ENCODE assay signal across 8 cellular contexts in genomic region chr13:113562085-113562749, GRCh38. TPM values are rescaled to one million over a fixed set of nuclear protein-coding genes. Genes with fewer than 3 reads are reported as not detected.
DNase-seq lines count a peak whose midpoint lies in the region; ATAC-seq and TF ChIP-seq lines count a peak whose summit lies in the region.

No MANE protein-coding gene starts in this region.

- H3K27ac Mint-ChIP-seq in activated naive CD8-positive, alpha-beta T cell treated with anti-CD3 and anti-CD28 coated beads, Interleukin-2, amount 10 ng/mL, durations not matched to agents 7 days and 5 days = no peak overlapping the region

- H3K9me3 ChIP-seq in parathyroid adenoma (ENCODE audit: control insufficient read depth, low read length) = no peaks in the 10 kb centered on the region

- POLR2A ChIA-PET in activated naive CD8-positive, alpha-beta T cell treated with anti-CD3 and anti-CD28 coated beads, Interleukin-2, amount 10 ng/mL, durations not matched to agents 7 days and 5 days (lab: Charles Lee) = interaction anchor here (0.8 kb wide), 1 partner anchor 48 kb away, joined by 3 read pairs; no protein-coding TSS in a partner anchor

- H3K36me3 Mint-ChIP-seq in activated naive CD8-positive, alpha-beta T cell treated with anti-CD3 and anti-CD28 coated beads, Interleukin-2, amount 10 ng/mL, durations not matched to agents 7 days and 5 days = no peaks in the 10 kb centered on the region

- H3K79me2 ChIP-seq in parathyroid adenoma = no peaks in the 10 kb centered on the region

- H3K4me3 Mint-ChIP-seq in activated naive CD8-positive, alpha-beta T cell treated with anti-CD3 and anti-CD28 coated beads, Interleukin-2, amount 10 ng/mL, durations not matched to agents 7 days and 5 days = no peak overlapping the region

- peak; percentile 79 for ATAC-seq in activated naive CD8-positive, alpha-beta T cell treated with anti-CD3 and anti-CD28 coated beads, Interleukin-2, amount 10 ng/mL, durations not matched to agents 7 days and 5 days (ENCODE audit: low read depth)
- peak; percentile 89 for ATAC-seq in Right ventricle myocardium superior (ENCODE audit: poor library complexity)

- peaks cover 12% of the 10 kb centered on the region for H3K27me3 Mint-ChIP-seq in activated naive CD8-positive, alpha-beta T cell treated with anti-CD3 and anti-CD28 coated beads, Interleukin-2, amount 10 ng/mL, durations not matched to agents 7 days and 5 days

- H2AFZ ChIP-seq in parathyroid adenoma = no peak overlapping the region

- peaks cover 2% of the 10 kb centered on the region for H3K4me1 Mint-ChIP-seq in activated naive CD8-positive, alpha-beta T cell treated with anti-CD3 and anti-CD28 coated beads, Interleukin-2, amount 10 ng/mL, durations not matched to agents 7 days and 5 days

- no peaks in the 10 kb centered on the region for H3K27me3 ChIP-seq in parathyroid adenoma (ENCODE audit: control insufficient read depth, insufficient read depth, low read length)

- H3K4me3 ChIP-seq in parathyroid adenoma (ENCODE audit: low read depth, low read length) = no peak overlapping the region

- in situ Hi-C loops in G401 (cut with HindIII; ENCODE audit: low sequenced_read_pairs) = no loop called here

- H3K4me2 ChIP-seq in parathyroid adenoma (ENCODE audit: low read length) = no peak overlapping the region

- peak; percentile 54 for TF ChIP-seq CTCF in parathyroid adenoma (IDR thresholded peaks at IDR 0.05)

- no peaks in the 10 kb centered on the region for H3K9me3 Mint-ChIP-seq in activated naive CD8-positive, alpha-beta T cell treated with anti-CD3 and anti-CD28 coated beads, Interleukin-2, amount 10 ng/mL, durations not matched to agents 7 days and 5 days

- DNase-seq in G401 (ENCODE audit: low spot score) (peak; percentile 92), HUDEP-2 (lab: John Stamatoyannopoulos, UW; ENCODE audit: unreplicated experiment in 76 of 76) (peak in 47 of 76 experiments; percentile 2 to 60 (median 36)), OCI-M1 (lab: John Stamatoyannopoulos, UW) (peak; percentile 76), Right ventricle myocardium superior (peak; percentile 71), GOT3 (lab: John Stamatoyannopoulos, UW) (no peak)
- peak; percentile 59 for DNase-seq in activated naive CD8-positive, alpha-beta T cell treated with anti-CD3 and anti-CD28 coated beads, Interleukin-2, amount 10 ng/mL, durations not matched to agents 7 days and 5 days
- no peak for DNase-seq in effector CD4-positive, alpha-beta T cell

- intact Hi-C loops in Right ventricle myocardium superior (cut with DNase I) = loop anchor here (5.0 kb wide), 1 partner anchor 105 kb away; no protein-coding TSS in a partner anchor

- H3K27ac ChIP-seq in parathyroid adenoma = no peak overlapping the region

- H3K36me3 ChIP-seq in parathyroid adenoma (ENCODE audit: control insufficient read depth, insufficient read depth, low read length) = no peaks in the 10 kb centered on the region

- no peaks in the 10 kb centered on the region for H3K4me1 ChIP-seq in parathyroid adenoma

- no peak overlapping the region for H3K9ac ChIP-seq in parathyroid adenoma

RNA-seq across cellular contexts. Expression of gene TFDP1, which starts 22.3 kb away (rescaled TPM):
- 23.0 and 39.4 TPM in 2 replicates for total RNA-seq in G401 (2014; rRNA removed; shearing (Covaris generic))
- total RNA-seq in activated naive CD8-positive, alpha-beta T cell treated with anti-CD3 and anti-CD28 coated beads, Interleukin-2, amount 10 ng/mL, durations not matched to agents 7 days and 5 days = 100 to 1,000 TPM; 103 to 117 TPM
- total RNA-seq in Right ventricle myocardium superior = 42.1 TPM

Comparison
In these comparisons a context has a peak if more than half of its experiments do, and no peak if none do; other contexts are left out.
1. DNase-seq: peak in G401 (single experiment), HUDEP-2 (47 of 76), OCI-M1 (single experiment), activated naive CD8-positive, alpha-beta T cell treated with anti-CD3 and anti-CD28 coated beads, Interleukin-2, amount 10 ng/mL, durations not matched to agents 7 days and 5 days (single experiment) and Right ventricle myocardium superior (single experiment); none in effector CD4-positive, alpha-beta T cell (single experiment) and GOT3 (single experiment).